Comparison of ENCODE assay signal across 1 cellular context in genomic region chr20:31836853-31837608, GRCh38.
TF ChIP-seq lines count a peak whose summit lies in the region.

No MANE protein-coding gene starts in this region.

TF ChIP-seq in H1, 55 proteins besides CTCF, POLR2A, EP300 and RAD21:
- TF ChIP-seq CHD1 (IDR thresholded peaks at IDR 0.05; ENCODE audit: low read depth, low read length) = no peak
